Comparison of ENCODE assay signal across 18 cellular contexts in the genomic region with DNA sequence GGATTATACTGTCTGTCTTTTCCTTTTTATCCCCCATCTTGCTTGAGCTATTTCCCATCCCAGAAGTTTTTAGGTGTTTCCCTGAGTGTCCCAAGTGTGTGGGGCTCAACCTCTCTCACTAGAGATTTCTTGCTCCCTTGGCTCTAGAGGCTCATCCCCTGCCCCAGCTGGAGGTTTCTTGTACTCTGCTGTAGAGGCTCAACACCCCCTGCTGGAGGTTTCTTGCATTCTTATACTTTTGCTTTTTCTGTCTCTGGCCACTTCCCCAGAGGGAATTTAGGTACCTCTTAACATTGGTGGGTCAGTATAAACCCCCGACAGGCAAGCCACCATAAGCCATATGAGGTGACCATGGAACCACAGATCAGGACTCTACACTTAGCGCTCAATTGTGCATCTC.
DNase-seq lines count a peak whose midpoint lies in the region; ATAC-seq, FAIRE-seq and TF ChIP-seq lines count a peak whose summit lies in the region.
"Had no signal": no experiment of that assay in that cellular context is flagged by ENCODE, and none has a peak within 500 bp of the region (broad histone marks: within the 10 kb centered on the region; RNA-seq: fewer than 3 reads in every experiment).

No MANE protein-coding gene starts in this region.

- H3K4me1 Mint-ChIP-seq in nephron progenitor cell = peaks cover 15% of the 10 kb centered on the region
- H3K4me1 Mint-ChIP-seq: immature natural killer cell, mesothelial cell of epicardium had no signal

- H3K4me2 ChIP-seq in K562 (ENCODE audit: insufficient read depth, low read length) = no peak overlapping the region
- H3K4me2 ChIP-seq: PC-9 had no signal

- TF ChIP-seq POLR2A in K562 (conservative IDR thresholded peaks at IDR 0.05) = no peak

- H3K9ac ChIP-seq in K562 (ENCODE audit: insufficient read depth in 1 of 2, low read depth in 2 of 2, low read length in 2 of 2) = no peak overlapping the region

- peak; percentile 11 to 62; a peak in 2 of 4 replicates for TF ChIP-seq RAD21 in K562 (CRISPR knock-in tag; conservative IDR thresholded peaks at IDR 0.05 in 1 of 2, IDR thresholded peaks at IDR 0.05 in 1 of 2)

- TF ChIP-seq EP300 in K562 (IDR thresholded peaks at IDR 0.05; ENCODE audit: low read length) = no peak

- no peaks in the 10 kb centered on the region for H3K36me3 ChIP-seq in K562 (ENCODE audit: control insufficient read depth, insufficient read depth, low read length)
- H3K36me3 ChIP-seq: gastrocnemius medialis, spleen had no signal

- H4K20me1 ChIP-seq in K562 (replicated peaks; ENCODE audit: control insufficient read depth, insufficient read depth, low read length) = no peaks in the 10 kb centered on the region

- H3K9me3 Mint-ChIP-seq in nephron progenitor cell = peaks cover 54% of the 10 kb centered on the region

- peaks cover 3% of the 10 kb centered on the region; the same call in 1 of the 2 replicates for H3K9me3 ChIP-seq in K562 (replicated peaks; ENCODE audit: control insufficient read depth, insufficient read depth, low read depth, low read length)
- H3K9me3 ChIP-seq: gastrocnemius medialis had no signal

- TF ChIP-seq CTCF in K562 (IDR thresholded peaks at IDR 0.05 in 2 of 3, conservative IDR thresholded peaks at IDR 0.05 in 1 of 3; ENCODE audit: insufficient read depth in 2 of 3, low read depth in 1 of 3, low read length in 3 of 3) = peak; percentile 39 to 57 (median 56); a peak in 4 of 6 replicates
- no peak for TF ChIP-seq CTCF in nephron progenitor cell (IDR thresholded peaks at IDR 0.05)

- no peak for FAIRE-seq in K562 (lab: Jason Lieb, UNC)
- FAIRE-seq: HTR-8/SVneo had no signal

- ATAC-seq in K562 = peak; percentile 84
- no peak for ATAC-seq in GM21360 (IDR thresholded peaks at IDR 0.05; ENCODE audit: unreplicated experiment)
- no peak for ATAC-seq in GM19397 (IDR thresholded peaks at IDR 0.05; ENCODE audit: unreplicated experiment)
- no peak for ATAC-seq in HG02973 (IDR thresholded peaks at IDR 0.05; ENCODE audit: unreplicated experiment)
- ATAC-seq: gastrocnemius medialis had no signal

- H3K27ac Mint-ChIP-seq in nephron progenitor cell = peak overlapping the region; percentile 91
- H3K27ac Mint-ChIP-seq: immature natural killer cell, mesothelial cell of epicardium had no signal

- POLR2A ChIA-PET in K562 (lab: Yijun Ruan, JAX) = interaction anchor here (0.6 kb wide), 1 partner anchor 15 kb away, joined by 3 read pairs; no protein-coding TSS in a partner anchor

- no TSS peak for BruUV-seq in K562 (replicated peaks; lab: Mats Ljungman, UMichigan)

- peaks cover 38% of the 10 kb centered on the region for H3K36me3 Mint-ChIP-seq in nephron progenitor cell (ENCODE audit: low read depth)

- peaks cover 7% of the 10 kb centered on the region for H3K27me3 Mint-ChIP-seq in nephron progenitor cell (ENCODE audit: low read depth, poor library complexity)

- H3K4me1 ChIP-seq in K562 (replicated peaks in 1 of 2; ENCODE audit: control insufficient read depth in 2 of 2, insufficient read depth in 2 of 2, low read length in 2 of 2) = no peaks in the 10 kb centered on the region
- H3K4me1 ChIP-seq: gastrocnemius medialis, spleen had no signal

- no peaks in the 10 kb centered on the region for H3K27me3 ChIP-seq in K562 (ENCODE audit: control insufficient read depth in 2 of 2, insufficient read depth in 2 of 2, low read length in 2 of 2)
- H3K27me3 ChIP-seq: gastrocnemius medialis, spleen had no signal

- intact Hi-C loops in K562 (cut with micrococcal nuclease) = loop anchor here (1.0 kb wide), 1 partner anchor 143 kb away; no protein-coding TSS in a partner anchor

- CTCF ChIA-PET in K562 (lab: Yijun Ruan, JAX; ENCODE audit: low intra/inter-chr PET ratio) = interaction anchor here (0.7 to 1.3 kb wide), 2 partner anchors 143 to 484 kb away, joined by 3 to 4 read pairs; no protein-coding TSS in a partner anchor

- in situ Hi-C loops in KBM-7 (cut with MboI; ENCODE audit: low pct_unique_long_range_greater_than_20kb, low sequenced_read_pairs) (no loop called here), K562 (cut with MboI) (no loop called here)

- H3K4me3 ChIP-seq in K562 = no peak overlapping the region
- H3K4me3 ChIP-seq: gastrocnemius medialis, PC-9, spleen had no signal

- 0% methylated on average over 2 of the region's 2 CpGs for WGBS in K562 (ENCODE audit: insufficient coverage, low coverage, missing lambda C conversion rate)

- H3K27ac ChIP-seq in K562 (ENCODE audit: extremely low read depth, low read depth, low read length) = no peak overlapping the region
- H3K27ac ChIP-seq: gastrocnemius medialis, PC-9, spleen had no signal

- peak overlapping the region; percentile 28 for H3K4me3 Mint-ChIP-seq in nephron progenitor cell
- H3K4me3 Mint-ChIP-seq: activated T-helper 1 cell treated with anti-CD3 and anti-CD28 coated beads, Interleukin-12 subunit alpha, Interleukin-12 subunit beta, Interleukin-2, Interleukin-4 antibody, amounts not matched to agents 30 ng/mL and 10 ng/mL and 1 ng/mL, durations not matched to agents 14 hours and 24 hours and 36 hours; immature natural killer cell; mesothelial cell of epicardium had no signal

- no peak overlapping the region for H2AFZ ChIP-seq in K562 (ENCODE audit: low read depth, low read length)
- H2AFZ ChIP-seq: PC-9 had no signal

- H3K9me1 ChIP-seq in K562 (ENCODE audit: control insufficient read depth, insufficient read depth, low read length) = no peaks in the 10 kb centered on the region

- no peaks in the 10 kb centered on the region for H3K79me2 ChIP-seq in K562 (ENCODE audit: control insufficient read depth, insufficient read depth, low read length)

- peak; percentile 11 for DNase-seq in activated gamma-delta T cell treated with Interleukin-2 at 50 U/mL for 16 hours
- no peak for DNase-seq in activated gamma-delta T cell (lab: John Stamatoyannopoulos, UW)
- peak; percentile 27 for DNase-seq in KBM-7
- peak; percentile 34 to 45 (median 38) for DNase-seq in K562 (ENCODE audit: extremely low read depth in 1 of 4, low spot score in 3 of 4)
- no peak for DNase-seq in nephron progenitor cell
- DNase-seq: DMS79 treated with DMSO at 0.1 percent for 48 hours; effector CD8-positive, alpha-beta T cell; gastrocnemius medialis; immature natural killer cell; NCI-H446; PC-9; spleen had no signal

TF ChIP-seq in K562, 482 proteins besides CTCF, POLR2A, EP300 and RAD21:
- TF ChIP-seq, protein P1, sequence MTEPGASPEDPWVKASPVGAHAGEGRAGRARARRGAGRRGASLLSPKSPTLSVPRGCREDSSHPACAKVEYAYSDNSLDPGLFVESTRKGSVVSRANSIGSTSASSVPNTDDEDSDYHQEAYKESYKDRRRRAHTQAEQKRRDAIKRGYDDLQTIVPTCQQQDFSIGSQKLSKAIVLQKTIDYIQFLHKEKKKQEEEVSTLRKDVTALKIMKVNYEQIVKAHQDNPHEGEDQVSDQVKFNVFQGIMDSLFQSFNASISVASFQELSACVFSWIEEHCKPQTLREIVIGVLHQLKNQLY (CRISPR knock-in tag; conservative IDR thresholded peaks at IDR 0.05) = no peak
- TF ChIP-seq ZNF121 (CRISPR knock-in tag; conservative IDR thresholded peaks at IDR 0.05) (no peak), CC2D1A (IDR thresholded peaks at IDR 0.05) (0 out of 2 replicates have a peak, but pooled peaks have one; percentile 23), XRCC5 (IDR thresholded peaks at IDR 0.05; ENCODE audit: low read depth, low read length) (no peak), SMC3 (conservative IDR thresholded peaks at IDR 0.05; ENCODE audit: insufficient read depth, low read depth, low read length) (peak; percentile 45; the same call in 1 of the 2 replicates)

Comparison
In these comparisons a context has a peak if more than half of its experiments do, and no peak if none do; other contexts are left out.
1. DNase-seq: peak in activated gamma-delta T cell treated with Interleukin-2 at 50 U/mL for 16 hours (single experiment), KBM-7 (single experiment) and K562 (4 of 4); none in activated gamma-delta T cell (single experiment) and nephron progenitor cell (single experiment).